Comparison of ENCODE assay signal across 13 cellular contexts in genomic region chr11:8333431-8334401, GRCh38.
DNase-seq lines count a peak whose midpoint lies in the region; ATAC-seq, FAIRE-seq and TF ChIP-seq lines count a peak whose summit lies in the region.
"Had no signal": no experiment of that assay in that cellular context is flagged by ENCODE, and none has a peak within 500 bp of the region (broad histone marks: within the 10 kb centered on the region; RNA-seq: fewer than 3 reads in every experiment).

No MANE protein-coding gene starts in this region.

- H3K4me3 Mint-ChIP-seq in endodermal cell: no peak overlapping the region

- H3K4me1 ChIP-seq in A549: peaks cover 16% of the 10 kb centered on the region
- peaks cover 6% of the 10 kb centered on the region; the same call in 1 of the 2 replicates for H3K4me1 ChIP-seq in HEK293 (ENCODE audit: control insufficient read depth, insufficient read depth, low read length)
- H3K4me1 ChIP-seq in PC-3 (ENCODE audit: insufficient read depth, low read length): peaks cover 50% of the 10 kb centered on the region
- no peaks in the 10 kb centered on the region for H3K4me1 ChIP-seq in endodermal cell (ENCODE audit: control insufficient read depth, insufficient read depth, low read length)

- H3K4me3 ChIP-seq in A549: no peak overlapping the region
- H3K4me3 ChIP-seq in HEK293 (ENCODE audit: low read depth, low read length): no peak overlapping the region
- no peak overlapping the region for H3K4me3 ChIP-seq in PC-3 (ENCODE audit: low read length)
- H3K4me3 ChIP-seq in endodermal cell (ENCODE audit: low read length): no peak overlapping the region
- H3K4me3 ChIP-seq: ovary, Peyer's patch, stomach had no signal

- no peak for TF ChIP-seq RAD21 in A549 (conservative IDR thresholded peaks at IDR 0.05 in 1 of 2, IDR thresholded peaks at IDR 0.05 in 1 of 2)

- peaks cover 22% of the 10 kb centered on the region for H3K4me1 Mint-ChIP-seq in endodermal cell

- H3K27me3 Mint-ChIP-seq in endodermal cell (ENCODE audit: insufficient read depth): peaks cover 11% of the 10 kb centered on the region

- no peaks in the 10 kb centered on the region for H3K9me3 Mint-ChIP-seq in endodermal cell

- WGBS in A549 (ENCODE audit: missing lambda C conversion rate): 71% methylated on average over 9 of the region's 11 CpGs
- 55% methylated on average over 7 to 11 of the region's 11 CpGs for WGBS in endodermal cell (ENCODE audit: insufficient coverage in 1 of 2, insufficient read length in 1 of 2), 2 experiments

- TF ChIP-seq EP300 in A549 (IDR thresholded peaks at IDR 0.05): no peak

- H2AFZ ChIP-seq in PC-3 (ENCODE audit: low read length): no peak overlapping the region

- POLR2A ChIA-PET in A549 (lab: Yijun Ruan, JAX): no interaction called here
- POLR2A ChIA-PET in HEK293 (lab: Yijun Ruan, JAX): no interaction called here
- POLR2A ChIA-PET in PC-3 (lab: Charles Lee; ENCODE audit: unreplicated experiment): no interaction called here
- POLR2A ChIA-PET in HEK293T (lab: Yijun Ruan, JAX): no interaction called here

- DNase-seq in A549 (ENCODE audit: low read depth in 1 of 2, low spot score in 1 of 2) (peak; percentile 23 to 35), PC-3 (peak; percentile 83), endodermal cell (peak; percentile 88), HEK293T (ENCODE audit: extremely low spot score) (no peak), occipital lobe (lab: John Stamatoyannopoulos, UW) (no peak), cerebellar nuclear complex (lab: John Stamatoyannopoulos, UW) (no peak)
- DNase-seq: activated CD4-positive, alpha-beta T cell treated with anti-CD3 and anti-CD28 coated beads for 1 hour; NCI-H1436 treated with DMSO at 0.1 percent for 48 hours; ovary; Peyer's patch; stomach had no signal

- H3K9ac ChIP-seq in PC-3 (ENCODE audit: low read length): no peak overlapping the region
- no peak overlapping the region for H3K9ac ChIP-seq in endodermal cell (ENCODE audit: extremely low read depth, low read length, poor library complexity, severe bottlenecking)

- H3K9me3 ChIP-seq in A549: no peaks in the 10 kb centered on the region
- H3K9me3 ChIP-seq in HEK293 (ENCODE audit: control insufficient read depth, insufficient read depth, low read depth, low read length): no peaks in the 10 kb centered on the region
- no peaks in the 10 kb centered on the region for H3K9me3 ChIP-seq in PC-3 (ENCODE audit: low read length)
- H3K9me3 ChIP-seq in endodermal cell (ENCODE audit: control insufficient read depth, low read length): no peaks in the 10 kb centered on the region
- H3K9me3 ChIP-seq: ovary, Peyer's patch, stomach had no signal

- no peaks in the 10 kb centered on the region for H3F3A ChIP-seq in PC-3 (ENCODE audit: low read length, unreplicated experiment)

- no peaks in the 10 kb centered on the region for H3K9me2 ChIP-seq in PC-3 (replicated peaks; ENCODE audit: low read length)

- CTCF ChIA-PET in A549 (lab: Yijun Ruan, JAX): interaction anchor here (0.6 to 2.1 kb wide), 6 partner anchors 9 to 85 kb away, joined by 3 to 8 read pairs (median 4); partner anchors contain the start of gene LMO1
- CTCF ChIA-PET in HEK293 (lab: Yijun Ruan, JAX): no interaction called here
- CTCF ChIA-PET in PC-3 (lab: Charles Lee): interaction anchor here (0.9 kb wide), 1 partner anchor 21 kb away, joined by 3 read pairs; no protein-coding TSS in a partner anchor
- CTCF ChIA-PET in HEK293T (lab: Yijun Ruan, JAX): no interaction called here

- H3K27ac ChIP-seq in A549 (no peak overlapping the region), HEK293 (ENCODE audit: extremely low read depth, low read depth, low read length) (no peak overlapping the region), PC-3 (ENCODE audit: low read length) (no peak overlapping the region), endodermal cell (ENCODE audit: low read depth, low read length) (peak overlapping the region; percentile 17)
- H3K27ac ChIP-seq: ovary, Peyer's patch, stomach had no signal

- peak; percentile 10 to 22; a peak in 2 of 6 replicates for ATAC-seq in A549
- peak; percentile 49 for ATAC-seq in PC-3
- ATAC-seq in GM19467 (IDR thresholded peaks at IDR 0.05; ENCODE audit: unreplicated experiment): no peak

- FAIRE-seq in A549 (lab: Jason Lieb, UNC): no peak

- H3K36me3 ChIP-seq in HEK293 (ENCODE audit: control insufficient read depth in 2 of 2, insufficient read depth in 1 of 2, low read length in 2 of 2): no peaks in the 10 kb centered on the region
- no peaks in the 10 kb centered on the region for H3K36me3 ChIP-seq in PC-3 (ENCODE audit: low read depth, low read length)
- no peaks in the 10 kb centered on the region for H3K36me3 ChIP-seq in endodermal cell (ENCODE audit: control insufficient read depth, insufficient read depth, low read length)
- H3K36me3 ChIP-seq: ovary, Peyer's patch, stomach had no signal

- H4K20me1 ChIP-seq in PC-3 (ENCODE audit: low read length): no peaks in the 10 kb centered on the region

- no peaks in the 10 kb centered on the region for H3K79me2 ChIP-seq in PC-3 (ENCODE audit: low read length)

- H3K27me3 ChIP-seq in PC-3 (ENCODE audit: low read length) (no peaks in the 10 kb centered on the region), endodermal cell (ENCODE audit: control insufficient read depth, insufficient read depth, low read length, poor library complexity, severe bottlenecking) (no peaks in the 10 kb centered on the region)
- H3K27me3 ChIP-seq: ovary, Peyer's patch had no signal

- no peak overlapping the region for H3K27ac Mint-ChIP-seq in endodermal cell

- H3K4me2 ChIP-seq in A549: no peak overlapping the region; the same call in 2 of the 3 replicates
- no peak overlapping the region for H3K4me2 ChIP-seq in PC-3 (ENCODE audit: low read length)

- TF ChIP-seq POLR2A in A549 (IDR thresholded peaks at IDR 0.05; ENCODE audit: low read length): no peak

- intact Hi-C loops in PC-3 (cut with micrococcal nuclease): no loop called here

- TF ChIP-seq CTCF in A549 (IDR thresholded peaks at IDR 0.05): no peak
- TF ChIP-seq CTCF in HEK293 (tag by site-specific recombination; IDR thresholded peaks at IDR 0.05): no peak
- peak; percentile 71 for TF ChIP-seq CTCF in PC-3 (conservative IDR thresholded peaks at IDR 0.05; ENCODE audit: low read depth, low read length)
- peak; percentile 52 for TF ChIP-seq CTCF in endodermal cell (conservative IDR thresholded peaks at IDR 0.05)

- H3K36me3 Mint-ChIP-seq in endodermal cell (ENCODE audit: low read depth): no peaks in the 10 kb centered on the region

- BruUV-seq in PC-3 (replicated peaks; lab: Mats Ljungman, UMichigan): no TSS peak

TF ChIP-seq in A549, 52 proteins besides CTCF, POLR2A, EP300 and RAD21:
- TF ChIP-seq FOSL2 (IDR thresholded peaks at IDR 0.05): no peak
- peak; percentile 60 for TF ChIP-seq FOSL2 (CRISPR knock-in tag; IDR thresholded peaks at IDR 0.05)
- TF ChIP-seq NFE2L2 (conservative IDR thresholded peaks at IDR 0.05; ENCODE audit: low read length): no peak
TF ChIP-seq in A549: peak in this region for 1.

TF ChIP-seq in HEK293, 187 proteins besides CTCF, POLR2A, EP300 and RAD21 (continues in another document):
- no peak for TF ChIP-seq ZNF37A (tag by site-specific recombination; IDR thresholded peaks at IDR 0.05)
- TF ChIP-seq ZNF266 (tag by site-specific recombination; IDR thresholded peaks at IDR 0.05; ENCODE audit: low read depth): no peak
- 0 out of 2 replicates have a peak, but pooled peaks have one; percentile 27 for TF ChIP-seq SP7 (tag by site-specific recombination; IDR thresholded peaks at IDR 0.05)
- no peak for TF ChIP-seq ZNF24 (tag by site-specific recombination; IDR thresholded peaks at IDR 0.05)
- TF ChIP-seq, protein P1, sequence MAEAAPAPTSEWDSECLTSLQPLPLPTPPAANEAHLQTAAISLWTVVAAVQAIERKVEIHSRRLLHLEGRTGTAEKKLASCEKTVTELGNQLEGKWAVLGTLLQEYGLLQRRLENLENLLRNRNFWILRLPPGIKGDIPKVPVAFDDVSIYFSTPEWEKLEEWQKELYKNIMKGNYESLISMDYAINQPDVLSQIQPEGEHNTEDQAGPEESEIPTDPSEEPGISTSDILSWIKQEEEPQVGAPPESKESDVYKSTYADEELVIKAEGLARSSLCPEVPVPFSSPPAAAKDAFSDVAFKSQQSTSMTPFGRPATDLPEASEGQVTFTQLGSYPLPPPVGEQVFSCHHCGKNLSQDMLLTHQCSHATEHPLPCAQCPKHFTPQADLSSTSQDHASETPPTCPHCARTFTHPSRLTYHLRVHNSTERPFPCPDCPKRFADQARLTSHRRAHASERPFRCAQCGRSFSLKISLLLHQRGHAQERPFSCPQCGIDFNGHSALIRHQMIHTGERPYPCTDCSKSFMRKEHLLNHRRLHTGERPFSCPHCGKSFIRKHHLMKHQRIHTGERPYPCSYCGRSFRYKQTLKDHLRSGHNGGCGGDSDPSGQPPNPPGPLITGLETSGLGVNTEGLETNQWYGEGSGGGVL (tag by site-specific recombination; IDR thresholded peaks at IDR 0.05): peak; percentile 70; the same call in 1 of the 2 replicates
- peak; percentile 65; the same call in 1 of the 2 replicates for TF ChIP-seq GLIS2 (tag by site-specific recombination; IDR thresholded peaks at IDR 0.05)
- TF ChIP-seq ZNF394 (tag by site-specific recombination; IDR thresholded peaks at IDR 0.05; ENCODE audit: borderline replicate concordance): no peak

TF ChIP-seq in HEK293T, 16 proteins besides CTCF, POLR2A, EP300 and RAD21:
- TF ChIP-seq ARNT (IDR thresholded peaks at IDR 0.05): no peak
- no peak for TF ChIP-seq ELF4 (IDR thresholded peaks at IDR 0.05)
- no peak for TF ChIP-seq PKNOX1 (IDR thresholded peaks at IDR 0.05)
- TF ChIP-seq SUZ12 (IDR thresholded peaks at IDR 0.05): no peak
- TF ChIP-seq L3MBTL2 (conservative IDR thresholded peaks at IDR 0.05): no peak
- TF ChIP-seq FOXM1 (IDR thresholded peaks at IDR 0.05; ENCODE audit: borderline replicate concordance): no peak
- no peak for TF ChIP-seq SP1 (IDR thresholded peaks at IDR 0.05)
- no peak for TF ChIP-seq ZNF384 (IDR thresholded peaks at IDR 0.05)
- TF ChIP-seq CTBP1 (IDR thresholded peaks at IDR 0.05; ENCODE audit: borderline replicate concordance): no peak
- TF ChIP-seq TARDBP (IDR thresholded peaks at IDR 0.05): no peak
- TF ChIP-seq FOXK2 (IDR thresholded peaks at IDR 0.05): no peak
- TF ChIP-seq BHLHE40 (IDR thresholded peaks at IDR 0.05; ENCODE audit: borderline replicate concordance): no peak

Comparison
In these comparisons a context has a peak if more than half of its experiments do, and no peak if none do; other contexts are left out.
1. DNase-seq: peak in A549 (2 of 2), PC-3 (single experiment) and endodermal cell (single experiment); none in HEK293T (single experiment), occipital lobe (single experiment) and cerebellar nuclear complex (0 of 2).
2. CTCF ChIP-seq: peak in PC-3 (single experiment) and endodermal cell (single experiment); none in A549 (single experiment) and HEK293 (single experiment).
3. CTCF ChIA-PET loops: an anchor here in A549 (0.6 to 2.1 kb wide) and PC-3 (0.9 kb wide); none called in HEK293 and HEK293T.